In the genomic region with DNA sequence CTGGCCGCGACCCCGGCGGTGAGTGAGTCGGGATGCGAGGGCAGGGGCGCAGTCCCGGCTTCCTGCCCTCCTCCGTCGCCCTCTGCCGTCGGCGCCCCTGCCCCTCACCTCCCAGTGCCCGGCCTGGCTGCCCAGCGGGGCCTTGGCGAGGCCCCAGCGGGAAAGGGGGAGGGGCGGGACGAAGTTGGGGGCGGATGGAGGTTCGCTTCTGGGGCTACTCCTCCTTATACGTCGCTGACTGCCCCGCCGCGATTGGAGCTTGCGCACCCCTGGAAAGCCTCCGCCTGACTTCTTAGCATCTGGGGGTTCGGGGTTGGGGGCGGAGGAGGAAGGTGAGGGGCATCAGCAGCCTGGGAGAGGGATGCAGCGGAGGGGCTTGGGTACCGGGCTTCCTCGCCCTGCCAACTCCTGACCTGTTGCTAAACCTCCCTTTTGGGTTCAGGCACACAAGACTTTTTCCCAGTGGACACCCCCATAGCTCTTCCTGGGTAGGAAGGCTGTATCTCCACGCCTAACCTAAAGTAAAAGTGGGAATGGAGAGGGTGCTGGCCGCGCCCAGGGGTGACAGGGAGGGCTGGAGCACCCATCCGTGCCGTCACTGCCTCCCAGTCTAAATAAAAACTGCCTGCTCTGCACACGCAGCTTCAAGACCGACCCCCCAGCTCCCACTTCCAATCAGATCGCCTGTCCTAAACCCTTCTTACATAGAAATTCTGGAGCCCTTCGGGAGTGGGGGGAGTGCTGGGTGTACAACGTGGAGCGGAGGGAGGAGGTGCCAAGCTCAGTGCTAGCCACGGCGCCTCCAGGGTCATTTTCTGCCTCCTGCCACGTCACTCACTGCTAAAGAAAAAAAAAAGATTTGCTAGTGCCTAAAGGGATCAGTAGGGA, we compare ENCODE assay signal across 8 cellular contexts. TPM values are rescaled to one million over a fixed set of nuclear protein-coding genes. Genes with fewer than 3 reads are reported as not detected.
DNase-seq lines count a peak whose midpoint lies in the region; ATAC-seq and TF ChIP-seq lines count a peak whose summit lies in the region.

No MANE protein-coding gene starts in this region.

- peaks cover 7% of the 10 kb centered on the region for H3K36me3 Mint-ChIP-seq in endodermal cell (ENCODE audit: low read depth)

- peaks cover 31% of the 10 kb centered on the region for H3K27me3 Mint-ChIP-seq in endodermal cell (ENCODE audit: insufficient read depth)

- H3K9me3 Mint-ChIP-seq in endodermal cell, result peaks cover 10% of the 10 kb centered on the region

- peak overlapping the region; percentile 97 for H3K27ac Mint-ChIP-seq in endodermal cell

- peaks cover 9% of the 10 kb centered on the region for H3K4me1 Mint-ChIP-seq in endodermal cell

- H3K4me1 ChIP-seq in endodermal cell (ENCODE audit: control insufficient read depth, insufficient read depth, low read length) (no peaks in the 10 kb centered on the region), mesodermal cell (ENCODE audit: control insufficient read depth, insufficient read depth, low read length, poor library complexity, severe bottlenecking) (no peaks in the 10 kb centered on the region)

- DNase-seq in AG10803 (ENCODE audit: low read depth), result peak; percentile 88
- peak; percentile 63 for DNase-seq in NCI-H748 treated with DMSO at 0.1 percent for 48 hours (lab: John Stamatoyannopoulos, UW)
- peak; percentile 14 for DNase-seq in activated CD8-positive, alpha-beta memory T cell treated with anti-CD3 and anti-CD28 coated beads, Interleukin-2, amount 50 U/mL, for 24 hours (ENCODE audit: extremely low read depth)
- peak; percentile 94 for DNase-seq in endodermal cell
- DNase-seq in stimulated activated CD8-positive, alpha-beta memory T cell treated with anti-CD3 and anti-CD28 coated beads, Interleukin-15, amount 100 ng/mL, for 24 hours (ENCODE audit: low read depth), result peak; percentile 26

- H3K27ac ChIP-seq in endodermal cell (ENCODE audit: low read depth, low read length) (peak overlapping the region; percentile 93), mesodermal cell (ENCODE audit: low read depth, low read length, severe bottlenecking) (peak overlapping the region; percentile 99)

- H3K27me3 ChIP-seq in endodermal cell (ENCODE audit: control insufficient read depth, insufficient read depth, low read length, poor library complexity, severe bottlenecking), result no peaks in the 10 kb centered on the region

- H3K9me3 ChIP-seq in endodermal cell (ENCODE audit: control insufficient read depth, low read length) (peaks cover 4% of the 10 kb centered on the region), mesodermal cell (ENCODE audit: control insufficient read depth, low read length) (no peaks in the 10 kb centered on the region)

- H3K4me3 ChIP-seq in AG10803 (ENCODE audit: low read length), result peak overlapping the region; percentile 71
- H3K4me3 ChIP-seq in endodermal cell (ENCODE audit: low read length), result peak overlapping the region; percentile 99
- H3K4me3 ChIP-seq in mesodermal cell (ENCODE audit: extremely low read depth, insufficient read depth, low read length, poor library complexity, severe bottlenecking), result peak overlapping the region; percentile 98

- WGBS in endodermal cell (ENCODE audit: insufficient coverage in 1 of 2, insufficient read length in 1 of 2), 2 experiments, result 0% methylated on average over 13 to 45 of the region's 47 CpGs
- 0% methylated on average over 12 to 28 of the region's 47 CpGs for WGBS in mesodermal cell (ENCODE audit: insufficient coverage in 2 of 2), 2 experiments

- peak overlapping the region; percentile 93 for H3K9ac ChIP-seq in endodermal cell (ENCODE audit: extremely low read depth, low read length, poor library complexity, severe bottlenecking)

- TF ChIP-seq CTCF in AG10803 (conservative IDR thresholded peaks at IDR 0.05; ENCODE audit: low read length) (no peak), endodermal cell (conservative IDR thresholded peaks at IDR 0.05) (peak; percentile 56)

- H3K4me3 Mint-ChIP-seq in endodermal cell, result peak overlapping the region; percentile 90

- H3K36me3 ChIP-seq in endodermal cell (ENCODE audit: control insufficient read depth, insufficient read depth, low read length) (peaks cover 15% of the 10 kb centered on the region), mesodermal cell (ENCODE audit: control insufficient read depth, insufficient read depth, low read length) (peaks cover 23% of the 10 kb centered on the region)

- ATAC-seq in GM18873 (IDR thresholded peaks at IDR 0.05; ENCODE audit: low FRiP score, unreplicated experiment) (peak; percentile 25), HG03280 (IDR thresholded peaks at IDR 0.05; ENCODE audit: unreplicated experiment) (peak; percentile 30)

RNA-seq across cellular contexts. Expression of gene TMEM263, which starts 0.6 kb away (rescaled TPM):
- total RNA-seq in endodermal cell, result 10 to 100 TPM; 25.7 to 39.3 TPM
- polyA plus RNA-seq in endodermal cell (2013, experiment 1 of 2), result 36.7 TPM
- 36.0 TPM for polyA plus RNA-seq in endodermal cell (2013, experiment 2 of 2)
- polyA plus RNA-seq in mesodermal cell (2013, experiment 1 of 2), result 70.9 TPM
- polyA plus RNA-seq in mesodermal cell (2013, experiment 2 of 2), result 76.3 TPM

RNA-seq across cellular contexts. Expression of gene MTERF2, which starts 30.7 kb away (rescaled TPM):
- total RNA-seq in endodermal cell, result 10 to 100 TPM; 12.0 to 12.5 TPM
- polyA plus RNA-seq in endodermal cell (2013, experiment 1 of 2), result 14.5 TPM
- 16.1 TPM for polyA plus RNA-seq in endodermal cell (2013, experiment 2 of 2)
- polyA plus RNA-seq in mesodermal cell (2013, experiment 1 of 2), result 7.5 TPM
- polyA plus RNA-seq in mesodermal cell (2013, experiment 2 of 2), result 9.9 TPM

Comparison
In these comparisons a context has a peak if more than half of its experiments do, and no peak if none do; other contexts are left out.
1. Peak in every context shown above with its lines: DNase-seq, ATAC-seq, H3K4me3 ChIP-seq and H3K27ac ChIP-seq.
2. DNase-seq: peak in every context shown above with its lines; median percentile 94 in endodermal cell; 88 in AG10803; 63 in NCI-H748 treated with DMSO at 0.1 percent for 48 hours; 26 in stimulated activated CD8-positive, alpha-beta memory T cell treated with anti-CD3 and anti-CD28 coated beads, Interleukin-15, amount 100 ng/mL, for 24 hours; 14 in activated CD8-positive, alpha-beta memory T cell treated with anti-CD3 and anti-CD28 coated beads, Interleukin-2, amount 50 U/mL, for 24 hours.